1 cellular context compared by ENCODE assay signal in the genomic region with DNA sequence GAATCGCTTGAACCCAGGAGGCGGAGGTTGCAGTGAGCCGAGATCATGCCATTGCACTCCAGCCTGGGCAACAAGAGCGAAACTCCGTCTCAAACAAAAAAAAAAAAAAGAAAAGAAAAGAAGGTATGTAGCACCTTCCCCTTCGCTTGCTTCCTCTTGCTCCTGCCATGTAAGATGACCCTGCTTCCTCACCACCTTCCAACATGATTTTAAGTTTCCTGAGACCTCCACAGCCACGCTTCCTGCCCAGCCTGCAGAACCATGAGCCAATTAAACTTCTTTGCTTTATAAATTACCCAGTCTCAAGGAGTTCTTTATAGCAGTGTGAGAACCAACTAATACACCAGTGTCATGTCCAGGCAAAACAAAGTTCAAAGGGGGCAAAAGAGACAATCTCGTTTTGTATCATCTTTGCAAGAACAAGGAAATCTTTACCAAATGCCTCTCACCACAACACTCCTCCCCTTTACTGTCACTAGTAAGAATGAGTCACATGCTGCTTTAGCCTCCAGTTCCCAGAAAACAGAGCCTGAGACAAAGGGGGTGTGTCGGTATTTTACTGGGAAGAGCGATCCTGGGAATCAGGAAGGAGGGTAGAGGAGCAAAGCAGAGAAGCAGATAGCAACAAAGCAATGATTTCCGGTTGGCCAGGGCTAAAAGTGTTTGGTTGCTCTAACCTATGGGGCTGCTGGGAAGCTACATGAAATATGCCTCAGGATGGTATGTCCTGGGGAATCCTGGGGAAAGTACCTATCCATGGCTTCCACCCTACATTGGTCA.
TF ChIP-seq lines count a peak whose summit lies in the region.

No MANE protein-coding gene starts in this region.

TF ChIP-seq in K562, 482 proteins besides CTCF, POLR2A, EP300 and RAD21 (continued from another document):
- TF ChIP-seq ZBTB40 (IDR thresholded peaks at IDR 0.05) (peak; percentile 86), ZBTB40 (CRISPR knock-in tag; IDR thresholded peaks at IDR 0.05) (peak; percentile 21; the same call in 1 of the 2 replicates), HINFP (tag; conservative IDR thresholded peaks at IDR 0.05; ENCODE audit: low read depth) (no peak), JUND (IDR thresholded peaks at IDR 0.05; ENCODE audit: borderline replicate concordance, low read depth, low read length) (peak; percentile 71), JUND (tag; IDR thresholded peaks at IDR 0.05; ENCODE audit: borderline replicate concordance, low read depth, low read length) (peak; percentile 65; the same call in 1 of the 3 replicates), USF1 (CRISPR knock-in tag; IDR thresholded peaks at IDR 0.05) (peak; percentile 75), ARID1B (IDR thresholded peaks at IDR 0.05) (peak; percentile 47; the same call in 1 of the 2 replicates), HMGXB4 (CRISPR knock-in tag; IDR thresholded peaks at IDR 0.05) (no peak), ZNF184 (CRISPR knock-in tag; IDR thresholded peaks at IDR 0.05) (no peak), ZNF143 (CRISPR knock-in tag; IDR thresholded peaks at IDR 0.05) (no peak), THRB (CRISPR knock-in tag; conservative IDR thresholded peaks at IDR 0.05) (no peak), PRPF4 (IDR thresholded peaks at IDR 0.05; ENCODE audit: insufficient read depth, low read depth, low read length, poor library complexity, severe bottlenecking) (no peak), NFYB (IDR thresholded peaks at IDR 0.05; ENCODE audit: extremely low read depth, insufficient read length) (no peak), NCOR1 (IDR thresholded peaks at IDR 0.05) (no peak), HDAC3 (IDR thresholded peaks at IDR 0.05; ENCODE audit: borderline replicate concordance, partially characterized antibody) (no peak), FOSL1 (tag; conservative IDR thresholded peaks at IDR 0.05) (peak; percentile 77), SP1 (CRISPR knock-in tag; IDR thresholded peaks at IDR 0.05) (no peak), ETS2 (tag; IDR thresholded peaks at IDR 0.05; ENCODE audit: borderline replicate concordance, poor library complexity, severe bottlenecking) (no peak), SMAD4 (CRISPR knock-in tag; conservative IDR thresholded peaks at IDR 0.05) (0 out of 2 replicates have a peak, but pooled peaks have one; percentile 27), USF2 (CRISPR knock-in tag; IDR thresholded peaks at IDR 0.05) (peak; percentile 56; the same call in 1 of the 2 replicates), MCM7 (IDR thresholded peaks at IDR 0.05) (no peak), ZNF354B (CRISPR knock-in tag; IDR thresholded peaks at IDR 0.05) (no peak)
- TF ChIP-seq, protein P1, sequence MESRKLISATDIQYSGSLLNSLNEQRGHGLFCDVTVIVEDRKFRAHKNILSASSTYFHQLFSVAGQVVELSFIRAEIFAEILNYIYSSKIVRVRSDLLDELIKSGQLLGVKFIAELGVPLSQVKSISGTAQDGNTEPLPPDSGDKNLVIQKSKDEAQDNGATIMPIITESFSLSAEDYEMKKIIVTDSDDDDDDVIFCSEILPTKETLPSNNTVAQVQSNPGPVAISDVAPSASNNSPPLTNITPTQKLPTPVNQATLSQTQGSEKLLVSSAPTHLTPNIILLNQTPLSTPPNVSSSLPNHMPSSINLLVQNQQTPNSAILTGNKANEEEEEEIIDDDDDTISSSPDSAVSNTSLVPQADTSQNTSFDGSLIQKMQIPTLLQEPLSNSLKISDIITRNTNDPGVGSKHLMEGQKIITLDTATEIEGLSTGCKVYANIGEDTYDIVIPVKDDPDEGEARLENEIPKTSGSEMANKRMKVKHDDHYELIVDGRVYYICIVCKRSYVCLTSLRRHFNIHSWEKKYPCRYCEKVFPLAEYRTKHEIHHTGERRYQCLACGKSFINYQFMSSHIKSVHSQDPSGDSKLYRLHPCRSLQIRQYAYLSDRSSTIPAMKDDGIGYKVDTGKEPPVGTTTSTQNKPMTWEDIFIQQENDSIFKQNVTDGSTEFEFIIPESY (CRISPR knock-in tag; IDR thresholded peaks at IDR 0.05), result no peak
- TF ChIP-seq, protein P2, sequence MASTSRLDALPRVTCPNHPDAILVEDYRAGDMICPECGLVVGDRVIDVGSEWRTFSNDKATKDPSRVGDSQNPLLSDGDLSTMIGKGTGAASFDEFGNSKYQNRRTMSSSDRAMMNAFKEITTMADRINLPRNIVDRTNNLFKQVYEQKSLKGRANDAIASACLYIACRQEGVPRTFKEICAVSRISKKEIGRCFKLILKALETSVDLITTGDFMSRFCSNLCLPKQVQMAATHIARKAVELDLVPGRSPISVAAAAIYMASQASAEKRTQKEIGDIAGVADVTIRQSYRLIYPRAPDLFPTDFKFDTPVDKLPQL (IDR thresholded peaks at IDR 0.05; ENCODE audit: extremely low read depth, insufficient read length), result no peak
- TF ChIP-seq, protein P3, sequence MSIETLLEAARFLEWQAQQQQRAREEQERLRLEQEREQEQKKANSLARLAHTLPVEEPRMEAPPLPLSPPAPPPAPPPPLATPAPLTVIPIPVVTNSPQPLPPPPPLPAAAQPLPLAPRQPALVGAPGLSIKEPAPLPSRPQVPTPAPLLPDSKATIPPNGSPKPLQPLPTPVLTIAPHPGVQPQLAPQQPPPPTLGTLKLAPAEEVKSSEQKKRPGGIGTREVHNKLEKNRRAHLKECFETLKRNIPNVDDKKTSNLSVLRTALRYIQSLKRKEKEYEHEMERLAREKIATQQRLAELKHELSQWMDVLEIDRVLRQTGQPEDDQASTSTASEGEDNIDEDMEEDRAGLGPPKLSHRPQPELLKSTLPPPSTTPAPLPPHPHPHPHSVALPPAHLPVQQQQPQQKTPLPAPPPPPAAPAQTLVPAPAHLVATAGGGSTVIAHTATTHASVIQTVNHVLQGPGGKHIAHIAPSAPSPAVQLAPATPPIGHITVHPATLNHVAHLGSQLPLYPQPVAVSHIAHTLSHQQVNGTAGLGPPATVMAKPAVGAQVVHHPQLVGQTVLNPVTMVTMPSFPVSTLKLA (conservative IDR thresholded peaks at IDR 0.05), result peak in 1 of 2 experiments; percentile 37; a peak in 1 of 4 replicates
